Comparison of ENCODE assay signal across 8 cellular contexts in genomic region chr3:46089237-46090011, GRCh38.
A peak's percentile ranks its signal among the peaks of the same experiment; 100 is the strongest.
DNase-seq lines count a peak whose midpoint lies in the region; TF ChIP-seq lines count a peak whose summit lies in the region.

No MANE protein-coding gene starts in this region.

- no peaks in the 10 kb centered on the region for H3K36me3 ChIP-seq in A673 (ENCODE audit: insufficient read depth, low read length, poor library complexity, severe bottlenecking)

- peak overlapping the region; percentile 67 for H3K27ac Mint-ChIP-seq in HFFc6

- peaks cover 27% of the 10 kb centered on the region for H3K4me1 Mint-ChIP-seq in HFFc6 (ENCODE audit: low read depth)

- intact Hi-C loops in A673 (cut with micrococcal nuclease; ENCODE audit: unreplicated experiment): no loop called here

- no peaks in the 10 kb centered on the region for H3K9me3 ChIP-seq in A673 (ENCODE audit: low read depth, low read length, poor library complexity, severe bottlenecking)

- BruUV-seq in A673 (replicated peaks; lab: Mats Ljungman, UMichigan): no TSS peak

- H3K27me3 Mint-ChIP-seq in HFFc6 (ENCODE audit: insufficient read depth): peaks cover 10% of the 10 kb centered on the region

- DNase-seq in GM10266 (ENCODE audit: extremely low spot score) (peak; percentile 46), HFFc6 (peak; percentile 96), RPMI8226 (peak; percentile 51), fibroblast of pulmonary artery (ENCODE audit: low read depth) (peak; percentile 72), renal cortical epithelial cell (ENCODE audit: low read depth) (peak; percentile 98), A673 (ENCODE audit: low spot score) (no peak), NCI-H2081 treated with DMSO at 0.1 percent for 48 hours (lab: John Stamatoyannopoulos, UW) (no peak)
- no peak for DNase-seq in activated CD4-positive, CD25-positive, alpha-beta regulatory T cell (lab: John Stamatoyannopoulos, UW)

- POLR2A ChIA-PET in A673 (lab: Charles Lee; ENCODE audit: low non-redundant PET): no interaction called here

- H3K9me3 Mint-ChIP-seq in HFFc6: no peaks in the 10 kb centered on the region

- no peak overlapping the region for H3K27ac ChIP-seq in A673 (ENCODE audit: low read depth, low read length, poor library complexity, severe bottlenecking)

- no peak overlapping the region for H3K4me3 Mint-ChIP-seq in HFFc6

- TF ChIP-seq CTCF in GM10266 (IDR thresholded peaks at IDR 0.05; ENCODE audit: control insufficient read depth, insufficient read depth, low read depth, missing control alignments): no peak
- TF ChIP-seq CTCF in HFFc6 (IDR thresholded peaks at IDR 0.05): no peak
- no peak for TF ChIP-seq CTCF in fibroblast of pulmonary artery (IDR thresholded peaks at IDR 0.05; ENCODE audit: low read length, missing control alignments)
- no peak for TF ChIP-seq CTCF in A673 (conservative IDR thresholded peaks at IDR 0.05; ENCODE audit: low read depth, low read length)

- no peaks in the 10 kb centered on the region for H3K36me3 Mint-ChIP-seq in HFFc6 (ENCODE audit: low read depth)

- H3K27me3 ChIP-seq in A673 (replicated peaks; ENCODE audit: insufficient read depth, low read depth, low read length, poor library complexity): no peaks in the 10 kb centered on the region

- H3K4me1 ChIP-seq in A673 (ENCODE audit: insufficient read depth, low read length, poor library complexity, severe bottlenecking): no peaks in the 10 kb centered on the region

- CTCF ChIA-PET in A673 (lab: Charles Lee): no interaction called here

- H3K4me3 ChIP-seq in fibroblast of pulmonary artery (replicated peaks; ENCODE audit: low read depth, low read length) (no peak overlapping the region), A673 (ENCODE audit: low read depth, low read length, poor library complexity, severe bottlenecking) (no peak overlapping the region)

Comparison
In these comparisons a context has a peak if more than half of its experiments do, and no peak if none do; other contexts are left out.
1. DNase-seq: peak in GM10266 (single experiment), HFFc6 (single experiment), RPMI8226 (single experiment), fibroblast of pulmonary artery (single experiment) and renal cortical epithelial cell (single experiment); none in A673 (single experiment), NCI-H2081 treated with DMSO at 0.1 percent for 48 hours (single experiment) and activated CD4-positive, CD25-positive, alpha-beta regulatory T cell (0 of 4).